ENCODE assay signal across 29 cellular contexts in genomic region chr3:15942462-15942861, GRCh38.
"Had no signal": no experiment of that assay in that cellular context is flagged by ENCODE, and none has a peak within 500 bp of the region (broad histone marks: within the 10 kb centered on the region; RNA-seq: fewer than 3 reads in every experiment).

No MANE protein-coding gene starts in this region.

- H3K36me3 ChIP-seq: adrenal gland, WERI-Rb-1 had no signal

- H3K9me3 ChIP-seq: adrenal gland, body of pancreas had no signal

- H3K4me3 ChIP-seq: adrenal gland, body of pancreas, coronary artery, dorsolateral prefrontal cortex had no signal

- DNase-seq: activated B cell treated with CpG ODN at 0.5 μM for 24 hours; activated CD4-positive, alpha-beta T cell treated with anti-CD3 and anti-CD28 coated beads for 48 hours; activated CD4-positive, alpha-beta T cell treated with anti-CD3 and anti-CD28 coated beads, Interleukin-2, amount 50 U/mL, for 1 hour; activated CD4-positive, alpha-beta T cell treated with anti-CD3 and anti-CD28 coated beads, Interleukin-2, amount 50 U/mL, for 48 hours; activated CD8-positive, alpha-beta memory T cell treated with anti-CD3 and anti-CD28 coated beads, Interleukin-2, amount 10 ng/mL, durations not matched to agents 7 days and 5 days; activated CD8-positive, alpha-beta memory T cell treated with anti-CD3 and anti-CD28 coated beads, Interleukin-2, amount 50 U/mL, for 4 hours; activated CD8-positive, alpha-beta T cell treated with anti-CD3 and anti-CD28 coated beads, Interleukin-2, amount 10 ng/mL, durations not matched to agents 7 days and 5 days; activated effector memory CD4-positive, alpha-beta T cell treated with anti-CD3 and anti-CD28 coated beads, Interleukin-2, amount 50 U/mL, for 16 hours; activated naive CD4-positive, alpha-beta T cell treated with anti-CD3 and anti-CD28 coated beads for 36 hours; activated naive CD8-positive, alpha-beta T cell treated with anti-CD3 and anti-CD28 coated beads for 36 hours; activated naive CD8-positive, alpha-beta T cell treated with anti-CD3 and anti-CD28 coated beads, Interleukin-2, amount 50 U/mL, for 24 hours; activated T-cell treated with anti-CD3 and anti-CD28 coated beads, Interleukin-2, amount 50 U/mL, for 1 hour; activated T-cell treated with anti-CD3 and anti-CD28 coated beads, Interleukin-2, amount 50 U/mL, for 48 hours; adrenal gland; amygdala; aorta; body of pancreas; central memory CD4-positive, alpha-beta T cell; dorsolateral prefrontal cortex; effector memory CD4-positive, alpha-beta T cell; endodermal cell; head of caudate nucleus; T-helper 1 cell; T-helper 17 cell; T1000; WERI-Rb-1 had no signal

- ATAC-seq: activated CD4-positive, CD25-positive, alpha-beta regulatory T cell treated with anti-CD3 and anti-CD28 coated beads, Interleukin-2, amount 50 U/mL, for 24 hours; activated CD8-positive, alpha-beta memory T cell treated with anti-CD3 and anti-CD28 coated beads, Interleukin-2, amount 10 ng/mL, durations not matched to agents 7 days and 5 days; activated CD8-positive, alpha-beta T cell treated with anti-CD3 and anti-CD28 coated beads, Interleukin-2, amount 10 ng/mL, durations not matched to agents 7 days and 5 days; activated naive CD8-positive, alpha-beta T cell treated with anti-CD3 and anti-CD28 coated beads, Interleukin-2, amount 50 U/mL, for 24 hours; body of pancreas; esophagus mucosa; T-helper 17 cell had no signal

- H3K4me1 ChIP-seq: adrenal gland, body of pancreas had no signal

- H3K27ac ChIP-seq: adrenal gland, body of pancreas, coronary artery, dorsolateral prefrontal cortex, WERI-Rb-1 had no signal

- H3K27me3 ChIP-seq: adrenal gland, body of pancreas, dorsolateral prefrontal cortex had no signal
